15 cellular contexts compared by ENCODE assay signal in genomic region chr16:24318670-24319069, GRCh38.
"Had no signal": no experiment of that assay in that cellular context is flagged by ENCODE, and none has a peak within 500 bp of the region (broad histone marks: within the 10 kb centered on the region; RNA-seq: fewer than 3 reads in every experiment).

No MANE protein-coding gene starts in this region.

- H3K36me3 ChIP-seq: esophagus squamous epithelium, lower lobe of right lung, transverse colon, vagina had no signal

- H3K27me3 ChIP-seq: vagina had no signal

- DNase-seq: activated CD4-positive, alpha-beta T cell treated with anti-CD3 and anti-CD28 coated beads, Interleukin-2, amount 50 U/mL, for 4 hours; activated CD4-positive, CD25-positive, alpha-beta regulatory T cell treated with anti-CD3 and anti-CD28 coated beads, Interleukin-2, amount 50 U/mL, for 72 hours; activated naive CD4-positive, alpha-beta T cell; activated naive CD8-positive, alpha-beta T cell treated with anti-CD3 and anti-CD28 coated beads, Interleukin-2, amount 10 ng/mL, durations not matched to agents 7 days and 5 days; activated T-cell treated with anti-CD3 and anti-CD28 coated beads for 4 hours; effector CD4-positive, alpha-beta T cell; esophagus squamous epithelium; hippocampal formation; left cardiac atrium; lower lobe of right lung; stimulated activated naive CD8-positive, alpha-beta T cell treated with anti-CD3 and anti-CD28 coated beads, Interleukin-15, Interleukin-2, amounts not matched to agents 100 U/mL and 50 U/mL, for 24 hours; transverse colon had no signal

- ATAC-seq: left cardiac atrium; lower lobe of right lung; sciatic nerve; stimulated activated naive CD8-positive, alpha-beta T cell treated with anti-CD3 and anti-CD28 coated beads, Interleukin-15, Interleukin-2, amounts not matched to agents 100 U/mL and 50 U/mL, for 24 hours had no signal

- H3K4me1 ChIP-seq: esophagus squamous epithelium, lower lobe of right lung, transverse colon, vagina had no signal

- H3K4me3 ChIP-seq: coronary artery, esophagus squamous epithelium, lower lobe of right lung, transverse colon, vagina had no signal

- H3K27ac ChIP-seq: coronary artery, esophagus squamous epithelium, lower lobe of right lung, transverse colon, vagina had no signal

- H3K9me3 ChIP-seq: esophagus squamous epithelium, lower lobe of right lung, transverse colon, vagina had no signal
